ENCODE assay signal across 8 cellular contexts in genomic region chr14:61925043-61925442, GRCh38.
DNase-seq lines count a peak whose midpoint lies in the region; ATAC-seq and TF ChIP-seq lines count a peak whose summit lies in the region.

No MANE protein-coding gene starts in this region.

- TF ChIP-seq CTCF in GM12874 (IDR thresholded peaks at IDR 0.05; ENCODE audit: insufficient read depth, low read depth, low read length) = peak; percentile 33; the same call in 1 of the 2 replicates

- DNase-seq in A172 (ENCODE audit: low spot score) (peak; percentile 3), NCI-H748 treated with DMSO at 0.1 percent for 48 hours (lab: John Stamatoyannopoulos, UW) (peak; percentile 47), glomerular endothelial cell (ENCODE audit: extremely low read depth, low read depth, low spot score) (peak; percentile 5), dedifferentiated amniotic fluid mesenchymal stem cell (ENCODE audit: extremely low spot score) (no peak)

- ATAC-seq in HG02623 (IDR thresholded peaks at IDR 0.05; ENCODE audit: unreplicated experiment) (no peak), GM21423 (IDR thresholded peaks at IDR 0.05; ENCODE audit: unreplicated experiment) (no peak), GM18861 (IDR thresholded peaks at IDR 0.05; ENCODE audit: unreplicated experiment) (no peak)
